In genomic region chr1:11690669-11691301, GRCh38 we compare ENCODE assay signal across 1 cellular context.
TF ChIP-seq lines count a peak whose summit lies in the region.

No MANE protein-coding gene starts in this region.

TF ChIP-seq in GM12878, 131 proteins besides CTCF, POLR2A, EP300 and RAD21:
- TF ChIP-seq ZNF384 (IDR thresholded peaks at IDR 0.05; ENCODE audit: borderline replicate concordance, low read depth, low read length), result no peak
- TF ChIP-seq BRCA1 (IDR thresholded peaks at IDR 0.05; ENCODE audit: low read depth, low read length), result no peak
- TF ChIP-seq TCF7 (IDR thresholded peaks at IDR 0.05; ENCODE audit: borderline replicate concordance), result no peak
- TF ChIP-seq SMAD1 (IDR thresholded peaks at IDR 0.05; ENCODE audit: low read depth, partially characterized antibody), result no peak
- no peak for TF ChIP-seq BACH1 (IDR thresholded peaks at IDR 0.05; ENCODE audit: borderline replicate concordance)
- TF ChIP-seq CBX3 (IDR thresholded peaks at IDR 0.05; ENCODE audit: borderline replicate concordance, low read depth), result no peak
- TF ChIP-seq EZH2 (IDR thresholded peaks at IDR 0.05; ENCODE audit: borderline replicate concordance, control insufficient read depth, low read depth, low read length), result no peak
- TF ChIP-seq POU2F2 (IDR thresholded peaks at IDR 0.05; ENCODE audit: borderline replicate concordance, low read depth, low read length), result no peak
- no peak for TF ChIP-seq USF2 (IDR thresholded peaks at IDR 0.05; ENCODE audit: borderline replicate concordance, low read depth, low read length)
- no peak for TF ChIP-seq SUPT20H (IDR thresholded peaks at IDR 0.05; ENCODE audit: borderline replicate concordance, control insufficient read depth, low read depth, low read length)
- TF ChIP-seq CREM (IDR thresholded peaks at IDR 0.05; ENCODE audit: low read depth), result no peak
- no peak for TF ChIP-seq CEBPZ (IDR thresholded peaks at IDR 0.05; ENCODE audit: low read depth, low read length)
- no peak for TF ChIP-seq PAX8 (IDR thresholded peaks at IDR 0.05)
- TF ChIP-seq MAX (IDR thresholded peaks at IDR 0.05; ENCODE audit: low read depth, low read length), result no peak
- TF ChIP-seq BHLHE40 (IDR thresholded peaks at IDR 0.05; ENCODE audit: borderline replicate concordance in 1 of 2, low read depth in 2 of 2, low read length in 1 of 2), result no peak
- no peak for TF ChIP-seq ATF7 (IDR thresholded peaks at IDR 0.05; ENCODE audit: low read depth)
- TF ChIP-seq ZNF687 (IDR thresholded peaks at IDR 0.05), result no peak
